In the genomic region with DNA sequence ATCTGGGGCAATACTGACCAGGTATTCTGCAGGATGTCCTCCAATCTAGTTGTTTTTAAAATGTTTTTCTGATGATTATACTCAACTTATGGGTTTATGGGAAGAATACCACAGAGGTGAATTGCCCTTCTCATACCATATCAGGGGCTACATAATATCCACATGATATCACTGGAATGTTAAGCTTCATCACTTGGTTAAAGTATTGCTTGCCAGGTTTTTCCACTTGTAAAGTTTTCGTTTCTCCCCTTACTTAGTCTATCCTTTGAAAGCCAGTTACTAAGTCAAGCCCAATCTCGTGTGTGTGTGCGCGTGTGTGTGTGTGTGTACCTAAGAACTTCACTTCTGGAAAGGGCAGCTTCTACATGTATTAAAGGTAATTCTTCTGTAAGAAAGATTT, we compare ENCODE assay signal across 18 cellular contexts.
A peak's percentile ranks its signal among the peaks of the same experiment; 100 is the strongest.
DNase-seq lines count a peak whose midpoint lies in the region; ATAC-seq, FAIRE-seq and TF ChIP-seq lines count a peak whose summit lies in the region.
"Had no signal": no experiment of that assay in that cellular context is flagged by ENCODE, and none has a peak within 500 bp of the region (broad histone marks: within the 10 kb centered on the region; RNA-seq: fewer than 3 reads in every experiment).

No MANE protein-coding gene starts in this region.

- no TSS peak for BruUV-seq in MCF 10A (replicated peaks; lab: Mats Ljungman, UMichigan)

- intact Hi-C loops in MCF 10A (cut with micrococcal nuclease) = loop anchor here (10.0 kb wide), 1 partner anchor 428 kb away; no protein-coding TSS in a partner anchor

- in situ Hi-C loops in brain microvascular endothelial cell (cut with HindIII; ENCODE audit: low pct_ligation_motif_present, low sequenced_read_pairs) = no loop called here

- no peak overlapping the region for H2AFZ ChIP-seq in astrocyte (ENCODE audit: low read depth, low read length)

- no peaks in the 10 kb centered on the region for H4K20me1 ChIP-seq in astrocyte (ENCODE audit: insufficient read depth, low read length)
- H4K20me1 ChIP-seq: BLaER1 had no signal

- H3K4me3 Mint-ChIP-seq in astrocyte (ENCODE audit: unreplicated experiment) (no peak overlapping the region), MCF 10A (ENCODE audit: unreplicated experiment) (no peak overlapping the region), immature natural killer cell (no peak overlapping the region)
- H3K4me3 Mint-ChIP-seq: CD14-positive monocyte; CD4-positive, alpha-beta memory T cell; H9 had no signal

- CTCF ChIA-PET in MCF 10A (lab: Yijun Ruan, JAX) = interaction anchor here (1.2 kb wide), 1 partner anchor 11 kb away, joined by 4 read pairs; no protein-coding TSS in a partner anchor

- no peak overlapping the region for H3K4me2 ChIP-seq in astrocyte (ENCODE audit: low read length)
- H3K4me2 ChIP-seq: A549, BLaER1 had no signal

- DNase-seq in M059J (ENCODE audit: low read depth) = peak; percentile 0
- peak; percentile 60 for DNase-seq in astrocyte (ENCODE audit: low read depth)
- DNase-seq in kidney glomerular epithelial cell (lab: John Stamatoyannopoulos, UW) = peak; percentile 37
- DNase-seq in MCF 10A (ENCODE audit: unreplicated experiment) = no peak
- no peak for DNase-seq in brain microvascular endothelial cell
- DNase-seq in immature natural killer cell = no peak
- DNase-seq: CD4-positive, alpha-beta memory T cell; DMS153; DMS79; GDM1; H9 had no signal

- H3K4me1 Mint-ChIP-seq in astrocyte (ENCODE audit: low read depth, unreplicated experiment) (no peaks in the 10 kb centered on the region), MCF 10A (ENCODE audit: insufficient read depth, unreplicated experiment) (peaks cover 11% of the 10 kb centered on the region), immature natural killer cell (no peaks in the 10 kb centered on the region)
- H3K4me1 Mint-ChIP-seq: CD14-positive monocyte had no signal

- H3K9ac ChIP-seq in astrocyte (ENCODE audit: low read length) = no peak overlapping the region
- H3K9ac ChIP-seq: BLaER1 had no signal

- no peaks in the 10 kb centered on the region for H3K79me2 ChIP-seq in astrocyte (ENCODE audit: insufficient read depth, low read length)

- H3K27ac Mint-ChIP-seq in astrocyte (ENCODE audit: unreplicated experiment) (no peak overlapping the region), MCF 10A (ENCODE audit: low read depth, unreplicated experiment) (no peak overlapping the region), immature natural killer cell (no peak overlapping the region)
- H3K27ac Mint-ChIP-seq: CD14-positive monocyte; CD4-positive, alpha-beta memory T cell; H9 had no signal

- H3K36me3 ChIP-seq in astrocyte (ENCODE audit: insufficient read depth, low read length) (no peaks in the 10 kb centered on the region), brain microvascular endothelial cell (replicated peaks) (no peaks in the 10 kb centered on the region)
- H3K36me3 ChIP-seq: BLaER1 had no signal

- H3K27me3 Mint-ChIP-seq in astrocyte (ENCODE audit: low read depth, unreplicated experiment) (no peaks in the 10 kb centered on the region), MCF 10A (ENCODE audit: insufficient read depth, unreplicated experiment) (no peaks in the 10 kb centered on the region), immature natural killer cell (ENCODE audit: low read depth in 3 of 3) (peaks cover 0 to 2% (median 0%) of the 10 kb centered on the region in 3 donors)
- H3K27me3 Mint-ChIP-seq: CD4-positive, alpha-beta memory T cell had no signal

- H3K9me3 Mint-ChIP-seq in astrocyte (ENCODE audit: unreplicated experiment) = peaks cover 7% of the 10 kb centered on the region
- no peaks in the 10 kb centered on the region for H3K9me3 Mint-ChIP-seq in MCF 10A (ENCODE audit: unreplicated experiment)
- H3K9me3 Mint-ChIP-seq in immature natural killer cell = peaks cover 10 to 26% (median 17%) of the 10 kb centered on the region in 6 donors

- no peaks in the 10 kb centered on the region for H3K4me1 ChIP-seq in astrocyte (ENCODE audit: insufficient read depth, low read length)
- H3K4me1 ChIP-seq: A549, BLaER1 had no signal

- TF ChIP-seq CTCF in astrocyte (IDR thresholded peaks at IDR 0.05; ENCODE audit: insufficient read depth, low read depth, low read length) = no peak
- no peak for TF ChIP-seq CTCF in MCF 10A (IDR thresholded peaks at IDR 0.05; ENCODE audit: unreplicated experiment)
- no peak for TF ChIP-seq CTCF in brain microvascular endothelial cell (IDR thresholded peaks at IDR 0.05; ENCODE audit: low read depth, low read length, missing control alignments)

- H3K4me3 ChIP-seq in astrocyte (ENCODE audit: insufficient read depth, low read depth, low read length) (no peak overlapping the region), brain microvascular endothelial cell (ENCODE audit: low read depth, low read length) (no peak overlapping the region)
- H3K4me3 ChIP-seq: A549, BLaER1 had no signal

- no peak for ATAC-seq in HG03432 (IDR thresholded peaks at IDR 0.05; ENCODE audit: unreplicated experiment)
- ATAC-seq: A549 had no signal

- POLR2A ChIA-PET in MCF 10A (lab: Yijun Ruan, JAX) = interaction anchor here (1.4 kb wide), 1 partner anchor 19 kb away, joined by 5 read pairs; no protein-coding TSS in a partner anchor

- H3K36me3 Mint-ChIP-seq in astrocyte (ENCODE audit: low read depth, unreplicated experiment) (no peaks in the 10 kb centered on the region), MCF 10A (ENCODE audit: insufficient read depth, unreplicated experiment) (no peaks in the 10 kb centered on the region), immature natural killer cell (peaks cover 0 to 3% (median 0%) of the 10 kb centered on the region in 3 donors)
- H3K36me3 Mint-ChIP-seq: CD14-positive monocyte; CD4-positive, alpha-beta memory T cell had no signal

- no peaks in the 10 kb centered on the region for H3K9me3 ChIP-seq in astrocyte (ENCODE audit: insufficient read depth, low read depth, low read length)
- H3K9me3 ChIP-seq: A549 had no signal

- no peak overlapping the region for H3K27ac ChIP-seq in astrocyte (ENCODE audit: low read depth, low read length)
- no peak overlapping the region for H3K27ac ChIP-seq in brain microvascular endothelial cell
- H3K27ac ChIP-seq: A549, BLaER1, HL-60 had no signal

- FAIRE-seq in astrocyte (lab: Jason Lieb, UNC) = no peak
- FAIRE-seq: A549, GM12892, H1 had no signal

- H3K27me3 ChIP-seq in astrocyte (ENCODE audit: insufficient read depth, low read length) (no peaks in the 10 kb centered on the region), brain microvascular endothelial cell (replicated peaks) (no peaks in the 10 kb centered on the region)
- H3K27me3 ChIP-seq: BLaER1 had no signal

Comparison
In these comparisons a context has a peak if more than half of its experiments do, and no peak if none do; other contexts are left out.
1. DNase-seq: peak in M059J (single experiment), astrocyte (single experiment) and kidney glomerular epithelial cell (single experiment); none in MCF 10A (single experiment), brain microvascular endothelial cell (single experiment) and immature natural killer cell (0 of 3).